In the genomic region with DNA sequence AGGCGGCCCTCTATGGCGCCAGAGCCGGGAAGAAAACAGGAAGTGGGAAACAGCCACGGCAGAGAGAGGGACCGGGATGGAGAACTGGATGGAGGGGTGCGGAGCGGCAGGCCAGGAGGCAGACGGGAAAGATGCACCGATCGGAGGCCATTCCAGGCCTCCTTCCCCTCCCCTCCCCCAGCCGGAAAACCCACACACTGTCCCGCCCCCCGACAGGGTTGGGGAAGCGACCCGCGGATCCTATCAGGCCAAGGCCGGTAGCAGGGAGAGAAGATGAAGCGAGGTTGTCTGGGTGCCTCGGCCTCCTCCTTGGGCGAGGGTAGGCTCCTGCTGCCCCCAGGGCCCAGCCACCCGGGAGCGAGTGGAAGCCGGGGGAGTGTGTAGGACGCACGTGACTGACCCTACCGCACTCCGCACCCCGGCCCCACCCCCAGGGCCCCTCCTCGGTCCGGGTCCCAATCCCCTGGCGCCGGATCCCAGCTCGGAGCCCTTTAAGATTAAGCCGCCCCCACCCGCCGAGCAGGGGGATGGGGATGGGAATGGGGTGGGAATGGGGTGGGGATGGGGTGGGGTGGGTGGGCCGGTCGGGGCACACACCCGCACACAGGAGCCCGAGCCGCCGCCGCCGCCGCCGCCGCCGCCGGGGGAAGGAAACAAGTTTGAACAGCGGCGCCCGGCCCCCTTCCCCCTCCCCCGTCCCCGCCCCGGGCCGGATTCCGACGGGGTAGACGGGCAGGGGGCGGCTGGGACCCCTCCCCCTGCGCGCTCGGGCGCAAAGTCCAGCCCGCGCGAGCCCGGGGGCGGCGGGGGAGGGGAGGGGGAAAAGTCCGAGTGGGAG, we compare ENCODE assay signal across 1 cellular context.
TF ChIP-seq lines count a peak whose summit lies in the region.

No MANE protein-coding gene starts in this region.

TF ChIP-seq in GM12878, 131 proteins besides CTCF, POLR2A, EP300 and RAD21 (continued from another document):
- TF ChIP-seq, protein P1, sequence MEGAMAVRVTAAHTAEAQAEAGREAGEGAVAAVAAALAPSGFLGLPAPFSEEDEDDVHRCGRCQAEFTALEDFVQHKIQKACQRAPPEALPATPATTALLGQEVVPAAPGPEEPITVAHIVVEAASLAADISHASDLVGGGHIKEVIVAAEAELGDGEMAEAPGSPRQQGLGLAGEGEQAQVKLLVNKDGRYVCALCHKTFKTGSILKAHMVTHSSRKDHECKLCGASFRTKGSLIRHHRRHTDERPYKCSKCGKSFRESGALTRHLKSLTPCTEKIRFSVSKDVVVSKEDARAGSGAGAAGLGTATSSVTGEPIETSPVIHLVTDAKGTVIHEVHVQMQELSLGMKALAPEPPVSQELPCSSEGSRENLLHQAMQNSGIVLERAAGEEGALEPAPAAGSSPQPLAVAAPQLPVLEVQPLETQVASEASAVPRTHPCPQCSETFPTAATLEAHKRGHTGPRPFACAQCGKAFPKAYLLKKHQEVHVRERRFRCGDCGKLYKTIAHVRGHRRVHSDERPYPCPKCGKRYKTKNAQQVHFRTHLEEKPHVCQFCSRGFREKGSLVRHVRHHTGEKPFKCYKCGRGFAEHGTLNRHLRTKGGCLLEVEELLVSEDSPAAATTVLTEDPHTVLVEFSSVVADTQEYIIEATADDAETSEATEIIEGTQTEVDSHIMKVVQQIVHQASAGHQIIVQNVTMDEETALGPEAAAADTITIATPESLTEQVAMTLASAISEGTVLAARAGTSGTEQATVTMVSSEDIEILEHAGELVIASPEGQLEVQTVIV (IDR thresholded peaks at IDR 0.05; ENCODE audit: borderline replicate concordance, partially characterized antibody), result no peak
- TF ChIP-seq GATAD2B (conservative IDR thresholded peaks at IDR 0.05; ENCODE audit: low read depth) (no peak; the same call in 1 of the 2 replicates), DPF2 (IDR thresholded peaks at IDR 0.05) (0 out of 2 replicates have a peak, but pooled peaks have one; percentile 19), RAD51 (IDR thresholded peaks at IDR 0.05) (no peak), YY1 (IDR thresholded peaks at IDR 0.05; ENCODE audit: low read depth, low read length) (0 out of 2 replicates have a peak, but pooled peaks have one; percentile 53)
